20 cellular contexts compared by ENCODE assay signal in the genomic region with DNA sequence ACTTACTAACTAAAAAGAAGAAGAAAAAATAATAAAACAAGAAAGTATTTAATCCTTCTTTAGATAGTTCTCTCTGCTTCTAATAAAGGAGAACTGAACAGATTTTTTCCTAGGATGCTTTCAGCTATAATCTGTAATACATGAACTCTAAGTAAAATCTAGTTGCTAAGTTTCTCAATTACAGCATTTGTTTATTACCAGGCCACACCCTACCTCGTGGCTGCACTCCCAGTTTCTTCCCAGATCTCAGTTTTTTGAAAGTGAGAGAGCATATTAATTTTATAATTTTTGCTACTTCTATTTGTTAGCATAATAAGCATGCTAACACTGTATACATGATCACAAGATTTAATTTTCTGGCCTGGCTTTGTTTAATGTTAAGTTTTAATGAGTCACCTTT.
DNase-seq lines count a peak whose midpoint lies in the region; ATAC-seq, FAIRE-seq and TF ChIP-seq lines count a peak whose summit lies in the region.
"Had no signal": no experiment of that assay in that cellular context is flagged by ENCODE, and none has a peak within 500 bp of the region (broad histone marks: within the 10 kb centered on the region; RNA-seq: fewer than 3 reads in every experiment).

No MANE protein-coding gene starts in this region.

- H3K27me3 ChIP-seq in liver (ENCODE audit: control insufficient read depth in 4 of 4, insufficient read depth in 4 of 4, low read length in 3 of 4) = no peaks in the 10 kb centered on the region
- H3K27me3 ChIP-seq in HepG2 (ENCODE audit: control insufficient read depth in 1 of 2, insufficient read depth in 2 of 2, low read length in 2 of 2) = no peaks in the 10 kb centered on the region
- H3K27me3 ChIP-seq in CD4-positive, alpha-beta memory T cell (ENCODE audit: insufficient read depth, low read length) = no peaks in the 10 kb centered on the region
- H3K27me3 ChIP-seq: BLaER1 had no signal

- no peak for TF ChIP-seq EP300 in HepG2 (IDR thresholded peaks at IDR 0.05; ENCODE audit: low read depth in 2 of 2, low read length in 2 of 2)
- TF ChIP-seq EP300 in HepG2 (CRISPR knock-in tag; IDR thresholded peaks at IDR 0.05; ENCODE audit: borderline replicate concordance) = no peak

- H3K36me3 ChIP-seq in liver (ENCODE audit: control insufficient read depth in 4 of 4, insufficient read depth in 3 of 4, low read depth in 1 of 4, low read length in 3 of 4) = no peaks in the 10 kb centered on the region
- no peaks in the 10 kb centered on the region for H3K36me3 ChIP-seq in HepG2 (replicated peaks in 1 of 2; ENCODE audit: control insufficient read depth in 1 of 2, insufficient read depth in 2 of 2, low read length in 2 of 2)
- H3K36me3 ChIP-seq in CD4-positive, alpha-beta memory T cell (ENCODE audit: insufficient read depth, low read length) = no peaks in the 10 kb centered on the region
- H3K36me3 ChIP-seq: BLaER1 had no signal

- H3K27me3 Mint-ChIP-seq in CD4-positive, alpha-beta memory T cell = peaks cover 0 to 2% of the 10 kb centered on the region in 2 donors

- peaks cover 4 to 9% (median 7%) of the 10 kb centered on the region in 4 donors for H3K4me1 Mint-ChIP-seq in CD4-positive, alpha-beta memory T cell

- no peak for ATAC-seq in HepG2
- peak; percentile 77 for ATAC-seq in left colon
- peak; percentile 76 for ATAC-seq in omental fat pad (ENCODE audit: low FRiP score)
- ATAC-seq in HG02885 (IDR thresholded peaks at IDR 0.05; ENCODE audit: poor library complexity, unreplicated experiment) = no peak
- ATAC-seq: GM12878 had no signal

- H3K27ac Mint-ChIP-seq in CD4-positive, alpha-beta memory T cell = no peak overlapping the region

- no peak for DNase-seq in HepG2 (ENCODE audit: low spot score)
- peak in 1 of 2 donors; percentile 45 for DNase-seq in left colon
- no peak for DNase-seq in omental fat pad (ENCODE audit: low spot score)
- DNase-seq in KBM-7 = no peak
- no peak for DNase-seq in CD4-positive, alpha-beta memory T cell
- DNase-seq in HT-29 (ENCODE audit: low spot score) = no peak
- DNase-seq: CD8-positive, alpha-beta memory T cell; DND-41; H7; Karpas-422; MM.1S; NCI-H1105 treated with DMSO at 0.1 percent for 48 hours; NCI-H187; NCI-H446 treated with DMSO at 0.1 percent for 48 hours; PC-9 had no signal

- 17% methylated on average over 1 of the region's 1 CpG for WGBS in liver
- WGBS in HepG2 (ENCODE audit: low lambda C conversion rate) = 0% methylated on average over 1 of the region's 1 CpG

- intact Hi-C loops in HepG2 (cut with micrococcal nuclease; ENCODE audit: unreplicated experiment) = no loop called here
- intact Hi-C loops in left colon (cut with DNase I, micrococcal nuclease) = no loop called here
- intact Hi-C loops in CD4-positive, alpha-beta memory T cell (cut with micrococcal nuclease) = no loop called here

- H3K9me3 ChIP-seq in liver (ENCODE audit: control insufficient read depth in 4 of 4, low read length in 3 of 4) (no peaks in the 10 kb centered on the region), HepG2 (ENCODE audit: low read length) (no peaks in the 10 kb centered on the region)
- H3K9me3 ChIP-seq in CD4-positive, alpha-beta memory T cell (ENCODE audit: control insufficient read depth in 1 of 2, low read length in 2 of 2) = no peaks in the 10 kb centered on the region
- H3K9me3 ChIP-seq: BLaER1 had no signal

- H3K4me2 ChIP-seq in HepG2 (ENCODE audit: low read depth, low read length) = no peak overlapping the region
- H3K4me2 ChIP-seq: BLaER1, PC-9 had no signal

- H3K36me3 Mint-ChIP-seq in CD4-positive, alpha-beta memory T cell = no peaks in the 10 kb centered on the region
- H3K36me3 Mint-ChIP-seq: CD8-positive, alpha-beta memory T cell had no signal

- BruUV-seq in HepG2 (replicated peaks; lab: Mats Ljungman, UMichigan) = no TSS peak

- H4K20me1 ChIP-seq in HepG2 (ENCODE audit: insufficient read depth, low read length) = no peaks in the 10 kb centered on the region
- H4K20me1 ChIP-seq: BLaER1 had no signal

- H3K4me3 ChIP-seq in liver (ENCODE audit: low read depth in 1 of 3, low read length in 3 of 3) (no peak overlapping the region), HepG2 (replicated peaks in 1 of 3; ENCODE audit: insufficient read depth in 1 of 3, low read depth in 2 of 3, low read length in 3 of 3) (no peak overlapping the region)
- no peak overlapping the region for H3K4me3 ChIP-seq in CD4-positive, alpha-beta memory T cell (ENCODE audit: low read length in 2 of 2)
- H3K4me3 ChIP-seq: BLaER1, GM12878, PC-9 had no signal

- no peak overlapping the region for H3K4me3 Mint-ChIP-seq in CD4-positive, alpha-beta memory T cell
- H3K4me3 Mint-ChIP-seq: CD8-positive, alpha-beta memory T cell had no signal

- H3K27ac ChIP-seq in liver (ENCODE audit: low read depth in 1 of 2, low read length in 2 of 2) = peak overlapping the region; percentile 39 to 57
- no peak overlapping the region for H3K27ac ChIP-seq in HepG2 (ENCODE audit: extremely low read length, insufficient read depth, low read length)
- no peak overlapping the region for H3K27ac ChIP-seq in CD4-positive, alpha-beta memory T cell (ENCODE audit: low read depth, low read length)
- H3K27ac ChIP-seq: BLaER1, PC-9 had no signal

- POLR2A ChIA-PET in HepG2 (lab: Yijun Ruan, JAX) = no interaction called here
- POLR2A ChIA-PET in CD4-positive, alpha-beta memory T cell (lab: Charles Lee; ENCODE audit: partially characterized antibody) = no interaction called here

- no peak overlapping the region for H3K9ac ChIP-seq in liver (ENCODE audit: low read depth in 1 of 2, low read length in 2 of 2)
- no peak overlapping the region for H3K9ac ChIP-seq in HepG2 (ENCODE audit: insufficient read depth, low read depth, low read length)
- H3K9ac ChIP-seq: BLaER1 had no signal

- CTCF ChIA-PET in HepG2 (lab: Yijun Ruan, JAX; ENCODE audit: low intra/inter-chr PET ratio, low total read pairs) = no interaction called here
- CTCF ChIA-PET in CD4-positive, alpha-beta memory T cell (lab: Charles Lee; ENCODE audit: partially characterized antibody) = interaction anchor here (1.4 kb wide), 1 partner anchor 168 kb away, joined by 3 read pairs; no protein-coding TSS in a partner anchor

- H2AFZ ChIP-seq in HepG2 (ENCODE audit: low read length) = no peak overlapping the region
- H2AFZ ChIP-seq: PC-9 had no signal

- no peaks in the 10 kb centered on the region for H3K9me3 Mint-ChIP-seq in CD4-positive, alpha-beta memory T cell
- H3K9me3 Mint-ChIP-seq: CD8-positive, alpha-beta memory T cell had no signal

- no peak for TF ChIP-seq POLR2A in HepG2 (IDR thresholded peaks at IDR 0.05; ENCODE audit: insufficient read depth in 1 of 2, low read depth in 2 of 2, low read length in 2 of 2)

- in situ Hi-C loops in HepG2 (cut with HindIII; ENCODE audit: extremely low pct_ligation_motif_present, low pct_unique_long_range_greater_than_20kb) (no loop called here), KBM-7 (cut with MboI; ENCODE audit: low pct_unique_long_range_greater_than_20kb, low sequenced_read_pairs) (no loop called here)

- no peak for FAIRE-seq in HepG2 (lab: Jason Lieb, UNC)
- FAIRE-seq: G401.6, GM12878 had no signal

- no peaks in the 10 kb centered on the region for H3K79me2 ChIP-seq in HepG2 (ENCODE audit: insufficient read depth, low read length)

- TF ChIP-seq CTCF in liver (IDR thresholded peaks at IDR 0.05; ENCODE audit: low read depth, low read length, missing input control) = no peak
- no peak for TF ChIP-seq CTCF in HepG2 (CRISPR knock-in tag; IDR thresholded peaks at IDR 0.05)
- TF ChIP-seq CTCF in omental fat pad (IDR thresholded peaks at IDR 0.05) = no peak

- H3K4me1 ChIP-seq in liver (ENCODE audit: control insufficient read depth in 4 of 4, insufficient read depth in 4 of 4, low read length in 3 of 4) (peaks cover 0 to 23% (median 19%) of the 10 kb centered on the region in 4 donors), HepG2 (ENCODE audit: insufficient read depth, low read length) (no peaks in the 10 kb centered on the region)
- H3K4me1 ChIP-seq in CD4-positive, alpha-beta memory T cell (ENCODE audit: insufficient read depth, low read length) = no peaks in the 10 kb centered on the region
- H3K4me1 ChIP-seq: BLaER1 had no signal

- TF ChIP-seq RAD21 in liver (IDR thresholded peaks at IDR 0.05) (no peak), HepG2 (CRISPR knock-in tag; IDR thresholded peaks at IDR 0.05) (no peak)

TF ChIP-seq in liver, 16 proteins besides CTCF, POLR2A, EP300 and RAD21 (continues in another document):
- TF ChIP-seq GABPA (IDR thresholded peaks at IDR 0.05 in 1 of 2, conservative IDR thresholded peaks at IDR 0.05 in 1 of 2) = no peak

TF ChIP-seq in HepG2, 621 proteins besides CTCF, POLR2A, EP300 and RAD21:
- TF ChIP-seq, protein P1, sequence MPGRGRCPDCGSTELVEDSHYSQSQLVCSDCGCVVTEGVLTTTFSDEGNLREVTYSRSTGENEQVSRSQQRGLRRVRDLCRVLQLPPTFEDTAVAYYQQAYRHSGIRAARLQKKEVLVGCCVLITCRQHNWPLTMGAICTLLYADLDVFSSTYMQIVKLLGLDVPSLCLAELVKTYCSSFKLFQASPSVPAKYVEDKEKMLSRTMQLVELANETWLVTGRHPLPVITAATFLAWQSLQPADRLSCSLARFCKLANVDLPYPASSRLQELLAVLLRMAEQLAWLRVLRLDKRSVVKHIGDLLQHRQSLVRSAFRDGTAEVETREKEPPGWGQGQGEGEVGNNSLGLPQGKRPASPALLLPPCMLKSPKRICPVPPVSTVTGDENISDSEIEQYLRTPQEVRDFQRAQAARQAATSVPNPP (CRISPR knock-in tag; IDR thresholded peaks at IDR 0.05) = no peak
- TF ChIP-seq NR2F1 (CRISPR knock-in tag; IDR thresholded peaks at IDR 0.05) = no peak
- TF ChIP-seq ZNF326 (CRISPR knock-in tag; IDR thresholded peaks at IDR 0.05; ENCODE audit: borderline replicate concordance) = no peak
- TF ChIP-seq, protein P2, sequence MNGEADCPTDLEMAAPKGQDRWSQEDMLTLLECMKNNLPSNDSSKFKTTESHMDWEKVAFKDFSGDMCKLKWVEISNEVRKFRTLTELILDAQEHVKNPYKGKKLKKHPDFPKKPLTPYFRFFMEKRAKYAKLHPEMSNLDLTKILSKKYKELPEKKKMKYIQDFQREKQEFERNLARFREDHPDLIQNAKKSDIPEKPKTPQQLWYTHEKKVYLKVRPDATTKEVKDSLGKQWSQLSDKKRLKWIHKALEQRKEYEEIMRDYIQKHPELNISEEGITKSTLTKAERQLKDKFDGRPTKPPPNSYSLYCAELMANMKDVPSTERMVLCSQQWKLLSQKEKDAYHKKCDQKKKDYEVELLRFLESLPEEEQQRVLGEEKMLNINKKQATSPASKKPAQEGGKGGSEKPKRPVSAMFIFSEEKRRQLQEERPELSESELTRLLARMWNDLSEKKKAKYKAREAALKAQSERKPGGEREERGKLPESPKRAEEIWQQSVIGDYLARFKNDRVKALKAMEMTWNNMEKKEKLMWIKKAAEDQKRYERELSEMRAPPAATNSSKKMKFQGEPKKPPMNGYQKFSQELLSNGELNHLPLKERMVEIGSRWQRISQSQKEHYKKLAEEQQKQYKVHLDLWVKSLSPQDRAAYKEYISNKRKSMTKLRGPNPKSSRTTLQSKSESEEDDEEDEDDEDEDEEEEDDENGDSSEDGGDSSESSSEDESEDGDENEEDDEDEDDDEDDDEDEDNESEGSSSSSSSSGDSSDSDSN (CRISPR knock-in tag; IDR thresholded peaks at IDR 0.05) = no peak
- no peak for TF ChIP-seq GTF2F1 (IDR thresholded peaks at IDR 0.05; ENCODE audit: low read length)

Comparison
In these comparisons a context has a peak if more than half of its experiments do, and no peak if none do; other contexts are left out.
1. H3K27ac ChIP-seq: peak in liver (2 of 2); none in HepG2 (single experiment) and CD4-positive, alpha-beta memory T cell (single experiment).
2. ATAC-seq: peak in left colon (single experiment) and omental fat pad (single experiment); none in HepG2 (single experiment) and HG02885 (single experiment).